In genomic region chr4:124321370-124321769, GRCh38 we compare ENCODE assay signal across 20 cellular contexts.
DNase-seq lines count a peak whose midpoint lies in the region; ATAC-seq, FAIRE-seq and TF ChIP-seq lines count a peak whose summit lies in the region.
"Had no signal": no experiment of that assay in that cellular context is flagged by ENCODE, and none has a peak within 500 bp of the region (broad histone marks: within the 10 kb centered on the region; RNA-seq: fewer than 3 reads in every experiment).

No MANE protein-coding gene starts in this region.

- H3K27ac Mint-ChIP-seq in CD8-positive, alpha-beta memory T cell, result no peak overlapping the region
- H3K27ac Mint-ChIP-seq: activated CD4-positive, alpha-beta T cell treated with anti-CD3 and anti-CD28 coated beads for 36 hours had no signal

- CTCF ChIA-PET in CD8-positive, alpha-beta memory T cell (lab: Charles Lee), result no interaction called here

- H3K4me1 Mint-ChIP-seq in CD8-positive, alpha-beta memory T cell, result no peaks in the 10 kb centered on the region
- H3K4me1 Mint-ChIP-seq: activated CD4-positive, alpha-beta T cell treated with anti-CD3 and anti-CD28 coated beads for 36 hours had no signal

- no peak for FAIRE-seq in D721Med (lab: Jason Lieb, UNC)
- FAIRE-seq: endothelial cell of umbilical vein, GM18507 had no signal

- H3K27ac ChIP-seq in CD8-positive, alpha-beta memory T cell (ENCODE audit: low read depth, low read length), result no peak overlapping the region
- H3K27ac ChIP-seq: gastroesophageal sphincter had no signal

- H3K27me3 ChIP-seq in CD8-positive, alpha-beta memory T cell (ENCODE audit: insufficient read depth, low read length, poor library complexity, severe bottlenecking), result no peaks in the 10 kb centered on the region
- H3K27me3 ChIP-seq: gastroesophageal sphincter had no signal

- H3K9me3 Mint-ChIP-seq in CD8-positive, alpha-beta memory T cell, result no peaks in the 10 kb centered on the region

- H3K4me3 Mint-ChIP-seq in CD8-positive, alpha-beta memory T cell, result no peak overlapping the region
- H3K4me3 Mint-ChIP-seq: activated CD4-positive, alpha-beta T cell treated with anti-CD3 and anti-CD28 coated beads for 36 hours had no signal

- no peaks in the 10 kb centered on the region for H3K36me3 Mint-ChIP-seq in CD8-positive, alpha-beta memory T cell

- DNase-seq in D721Med (ENCODE audit: insufficient read length, low spot score) (no peak), HFF-Myc (ENCODE audit: extremely low read depth, low read depth) (no peak), astrocyte of the hippocampus (ENCODE audit: low read depth, low spot score) (peak; percentile 18), left kidney (ENCODE audit: low read depth, low spot score) (peak; percentile 27), A172 (ENCODE audit: low spot score) (no peak)
- DNase-seq in CD8-positive, alpha-beta memory T cell, result no peak
- DNase-seq: activated CD4-positive, alpha-beta T cell treated with anti-CD3 and anti-CD28 coated beads for 36 hours; activated effector memory CD4-positive, alpha-beta T cell treated with anti-CD3 and anti-CD28 coated beads, Interleukin-2, amount 50 U/mL, for 16 hours; amygdala; cortex of kidney; NCI-H1694; NCI-H345; posterior cingulate gyrus; SIG-M5; small intestine; stimulated activated CD4-positive, alpha-beta T cell treated with anti-CD3 and anti-CD28 coated beads, Interleukin-4, amount 100 ng/mL, for 4 hours had no signal

- ATAC-seq in HG03460 (IDR thresholded peaks at IDR 0.05; ENCODE audit: unreplicated experiment), result no peak
- ATAC-seq: activated CD4-positive, alpha-beta T cell treated with anti-CD3 and anti-CD28 coated beads for 36 hours; gastroesophageal sphincter had no signal

- TF ChIP-seq CTCF in D721Med (IDR thresholded peaks at IDR 0.05; ENCODE audit: insufficient read depth, missing control alignments), result peak; percentile 41
- peak; percentile 37 for TF ChIP-seq CTCF in HFF-Myc (IDR thresholded peaks at IDR 0.05; ENCODE audit: low read depth, low read length, missing control alignments)

- no peak overlapping the region for H3K4me3 ChIP-seq in HFF-Myc (replicated peaks; ENCODE audit: low read depth, low read length)
- no peak overlapping the region for H3K4me3 ChIP-seq in CD8-positive, alpha-beta memory T cell (ENCODE audit: low read length)
- H3K4me3 ChIP-seq: gastroesophageal sphincter had no signal

- H3K36me3 ChIP-seq in CD8-positive, alpha-beta memory T cell (ENCODE audit: insufficient read depth, low read length), result no peaks in the 10 kb centered on the region
- H3K36me3 ChIP-seq: gastroesophageal sphincter had no signal

- peaks cover 0 to 1% of the 10 kb centered on the region in 2 donors for H3K27me3 Mint-ChIP-seq in CD8-positive, alpha-beta memory T cell

- no peaks in the 10 kb centered on the region for H3K4me1 ChIP-seq in CD8-positive, alpha-beta memory T cell (ENCODE audit: insufficient read depth, low read length)
- H3K4me1 ChIP-seq: gastroesophageal sphincter had no signal

- H3K9me3 ChIP-seq in CD8-positive, alpha-beta memory T cell (ENCODE audit: low read length), result no peaks in the 10 kb centered on the region
- H3K9me3 ChIP-seq: gastroesophageal sphincter had no signal

- POLR2A ChIA-PET in CD8-positive, alpha-beta memory T cell (lab: Charles Lee), result no interaction called here

Comparison
In these comparisons a context has a peak if more than half of its experiments do, and no peak if none do; other contexts are left out.
1. DNase-seq: peak in astrocyte of the hippocampus (single experiment) and left kidney (single experiment); none in D721Med (single experiment), HFF-Myc (single experiment), A172 (single experiment) and CD8-positive, alpha-beta memory T cell (0 of 5).